ENCODE assay signal across 17 cellular contexts in genomic region chr22:23065495-23066122, GRCh38. TPM values are rescaled to one million over a fixed set of nuclear protein-coding genes. Genes with fewer than 3 reads are reported as not detected.
DNase-seq lines count a peak whose midpoint lies in the region; ATAC-seq, FAIRE-seq and TF ChIP-seq lines count a peak whose summit lies in the region.
"Had no signal": no experiment of that assay in that cellular context is flagged by ENCODE, and none has a peak within 500 bp of the region (broad histone marks: within the 10 kb centered on the region; RNA-seq: fewer than 3 reads in every experiment).

No MANE protein-coding gene starts in this region.

- H3K9me3 ChIP-seq in left ventricle myocardium inferior (replicated peaks), result no peaks in the 10 kb centered on the region
- H3K9me3 ChIP-seq: mucosa of descending colon had no signal

- TF ChIP-seq POLR2A in GM12892 (IDR thresholded peaks at IDR 0.05; ENCODE audit: low read depth, low read length), result no peak

- TF ChIP-seq CTCF in left ventricle myocardium inferior (IDR thresholded peaks at IDR 0.05; ENCODE audit: borderline replicate concordance) (no peak), foreskin keratinocyte (conservative IDR thresholded peaks at IDR 0.05) (no peak)

- peak; percentile 51 for DNase-seq in cardiac septum (ENCODE audit: low spot score)
- DNase-seq in left ventricle myocardium inferior, result no peak
- DNase-seq in activated CD8-positive, alpha-beta memory T cell treated with anti-CD3 and anti-CD28 coated beads, Interleukin-2, amount 50 U/mL, for 4 hours, result peak; percentile 6
- DNase-seq in mucosa of gallbladder (ENCODE audit: low spot score), result peak; percentile 7
- peak; percentile 38 for DNase-seq in ureter (ENCODE audit: low spot score)
- DNase-seq in NCI-H2029 (lab: John Stamatoyannopoulos, UW), result no peak
- DNase-seq in foreskin keratinocyte, result no peak
- DNase-seq in GM12892 (ENCODE audit: insufficient read length), result no peak
- DNase-seq: activated CD4-positive, alpha-beta T cell treated with anti-CD3 and anti-CD28 coated beads for 36 hours; effector CD8-positive, alpha-beta T cell; kidney glomerular epithelial cell; NCI-H1694; nucleus accumbens; stimulated activated CD4-positive, alpha-beta T cell treated with anti-CD3 and anti-CD28 coated beads, Interleukin-2, amount 100 ng/mL, for 48 hours had no signal

- ATAC-seq in foreskin keratinocyte, result no peak
- ATAC-seq: activated CD4-positive, alpha-beta T cell treated with anti-CD3 and anti-CD28 coated beads for 36 hours; mucosa of descending colon had no signal

- H3K4me3 ChIP-seq in left ventricle myocardium inferior, result no peak overlapping the region
- H3K4me3 ChIP-seq: cardiac muscle cell, hepatocyte, mucosa of descending colon had no signal

- no peak for FAIRE-seq in GM12892 (lab: Jason Lieb, UNC)

- H3K27ac ChIP-seq in left ventricle myocardium inferior (replicated peaks), result no peak overlapping the region
- no peak overlapping the region for H3K27ac ChIP-seq in foreskin keratinocyte
- H3K27ac ChIP-seq: cardiac muscle cell, hepatocyte had no signal

- H3K27me3 ChIP-seq in left ventricle myocardium inferior (ENCODE audit: low read depth) (no peaks in the 10 kb centered on the region), foreskin keratinocyte (peaks cover 14% of the 10 kb centered on the region)
- H3K27me3 ChIP-seq: hepatocyte had no signal

- H3K4me1 ChIP-seq in left ventricle myocardium inferior (peaks cover 30% of the 10 kb centered on the region), foreskin keratinocyte (no peaks in the 10 kb centered on the region)

- H3K36me3 ChIP-seq in left ventricle myocardium inferior, result no peaks in the 10 kb centered on the region
- H3K36me3 ChIP-seq: cardiac muscle cell had no signal

- intact Hi-C loops in cardiac septum (cut with DNase I) (no loop called here), left ventricle myocardium inferior (cut with micrococcal nuclease) (no loop called here)

RNA-seq across cellular contexts. Expression of gene GNAZ, which starts 4.7 kb away (rescaled TPM):
- total RNA-seq in cardiac septum (2.2 TPM), left ventricle myocardium inferior (2.9 TPM), mucosa of gallbladder (119 TPM), ureter (10.7 TPM), foreskin keratinocyte (0.27 and 0.28 TPM in 2 replicates)
- 0.07 and 0.12 TPM in 2 replicates for polyA plus RNA-seq in foreskin keratinocyte
- 0.06 TPM for polyA plus RNA-seq in GM12892 (2012; ENCODE audit: missing spikeins)

Comparison
In these comparisons a context has a peak if more than half of its experiments do, and no peak if none do; other contexts are left out.
1. DNase-seq: peak in cardiac septum (single experiment), activated CD8-positive, alpha-beta memory T cell treated with anti-CD3 and anti-CD28 coated beads, Interleukin-2, amount 50 U/mL, for 4 hours (single experiment), mucosa of gallbladder (single experiment) and ureter (single experiment); none in left ventricle myocardium inferior (single experiment), NCI-H2029 (single experiment), foreskin keratinocyte (0 of 2) and GM12892 (single experiment).
2. RNA of gene GNAZ, which starts 4.7 kb away (total RNA-seq): 119 TPM in mucosa of gallbladder (single experiment); 10.7 TPM in ureter (single experiment), 2.9 TPM in left ventricle myocardium inferior (single experiment), 2.2 TPM in cardiac septum (single experiment) and 0.27 to 0.28 TPM in foreskin keratinocyte; every median in the first group is over 10 times any median in the second.